In the genomic region with DNA sequence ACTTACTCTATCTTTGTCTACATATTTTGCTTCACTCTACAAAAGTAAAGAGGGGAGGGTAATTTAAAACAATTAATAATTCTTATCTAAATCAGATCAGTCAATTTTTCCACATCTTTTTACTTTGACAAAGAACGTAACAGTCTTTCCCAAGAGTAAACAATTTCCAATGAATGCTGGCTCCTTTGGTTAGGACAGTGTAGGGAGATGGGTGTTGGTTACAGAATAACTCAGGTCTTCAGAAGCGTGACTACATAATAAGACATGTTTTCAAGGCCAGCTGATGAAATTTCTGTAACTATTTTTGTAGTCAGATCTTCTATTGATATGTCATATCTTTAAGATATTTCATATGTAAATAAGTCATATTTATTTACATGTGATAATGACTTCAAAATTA, we compare ENCODE assay signal across 16 cellular contexts.
DNase-seq lines count a peak whose midpoint lies in the region; ATAC-seq and TF ChIP-seq lines count a peak whose summit lies in the region.
"Had no signal": no experiment of that assay in that cellular context is flagged by ENCODE, and none has a peak within 500 bp of the region (broad histone marks: within the 10 kb centered on the region; RNA-seq: fewer than 3 reads in every experiment).

No MANE protein-coding gene starts in this region.

- H3K27ac ChIP-seq in VCaP, result peak overlapping the region; percentile 39
- H3K27ac ChIP-seq: GM23248 had no signal

- TF ChIP-seq CTCF in VCaP (conservative IDR thresholded peaks at IDR 0.05), result no peak

- ATAC-seq in HG02623 (IDR thresholded peaks at IDR 0.05; ENCODE audit: unreplicated experiment), result no peak

- DNase-seq in NCI-H146 (lab: John Stamatoyannopoulos, UW), result peak; percentile 52
- DNase-seq in kidney glomerular epithelial cell (lab: John Stamatoyannopoulos, UW), result peak; percentile 58
- DNase-seq in renal cortical epithelial cell (ENCODE audit: low read depth), result peak; percentile 71
- no peak for DNase-seq in activated CD8-positive, alpha-beta memory T cell treated with anti-CD3 and anti-CD28 coated beads, Interleukin-2, amount 50 U/mL, for 4 hours
- DNase-seq in NCI-H2081 treated with DMSO at 0.1 percent for 48 hours (lab: John Stamatoyannopoulos, UW), result no peak
- no peak for DNase-seq in NCI-H2227 treated with DMSO at 0.1 percent for 48 hours (lab: John Stamatoyannopoulos, UW)
- DNase-seq: C1 segment of cervical spinal cord; Calu3; CD4-positive, alpha-beta memory T cell; DMS53; DMS79 treated with DMSO at 0.1 percent for 48 hours; GM23248; H7; HCEC 1CT had no signal

Comparison
In these comparisons a context has a peak if more than half of its experiments do, and no peak if none do; other contexts are left out.
1. DNase-seq: peak in NCI-H146 (single experiment), kidney glomerular epithelial cell (single experiment) and renal cortical epithelial cell (single experiment); none in activated CD8-positive, alpha-beta memory T cell treated with anti-CD3 and anti-CD28 coated beads, Interleukin-2, amount 50 U/mL, for 4 hours (single experiment), NCI-H2081 treated with DMSO at 0.1 percent for 48 hours (single experiment) and NCI-H2227 treated with DMSO at 0.1 percent for 48 hours (single experiment).